31 cellular contexts compared by ENCODE assay signal in the genomic region with DNA sequence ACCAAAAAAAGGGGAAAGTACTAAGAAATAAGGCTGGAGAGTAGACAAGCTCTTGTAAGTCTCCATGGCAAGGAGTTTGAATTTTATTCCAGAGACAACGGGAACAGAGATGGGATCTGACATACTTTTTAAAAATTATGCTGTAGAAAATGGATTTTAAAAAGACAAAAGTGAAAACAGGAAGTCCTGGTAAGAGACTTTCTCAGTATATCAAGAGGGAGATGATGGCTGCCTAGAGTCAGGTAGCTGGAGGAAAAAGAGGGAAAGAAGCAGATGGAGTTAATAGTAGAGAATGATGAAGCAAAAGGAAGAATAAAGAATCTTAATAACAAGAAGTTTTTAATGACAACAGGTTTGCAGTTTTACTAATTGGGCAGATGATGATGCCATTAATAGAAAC.
"Had no signal": no experiment of that assay in that cellular context is flagged by ENCODE, and none has a peak within 500 bp of the region (broad histone marks: within the 10 kb centered on the region; RNA-seq: fewer than 3 reads in every experiment).

No MANE protein-coding gene starts in this region.

- H3K4me1 ChIP-seq: esophagus muscularis mucosa, foreskin keratinocyte, parathyroid adenoma, psoas muscle, sigmoid colon, thyroid gland had no signal

- H3K4me3 ChIP-seq: esophagus muscularis mucosa, heart left ventricle, psoas muscle, sigmoid colon, thyroid gland had no signal

- H3K4me1 Mint-ChIP-seq: stimulated activated naive CD8-positive, alpha-beta T cell treated with anti-CD3 and anti-CD28 coated beads, Interleukin-15, amount 100 ng/mL, for 72 hours had no signal

- H3K36me3 ChIP-seq: esophagus muscularis mucosa, heart left ventricle, sigmoid colon, thyroid gland had no signal

- ATAC-seq: foreskin keratinocyte; heart left ventricle; left colon; psoas muscle; stimulated activated memory B cell treated with anti-CD40 and anti-IgM and Interleukin-4, amounts not matched to agents 10 μg/mL and 1 μg/mL and 100 μg/mL, for 72 hours; stimulated activated naive CD8-positive, alpha-beta T cell treated with anti-CD3 and anti-CD28 coated beads, Interleukin-15, amount 100 ng/mL, for 72 hours had no signal

- H3K9me3 ChIP-seq: esophagus muscularis mucosa, heart left ventricle, psoas muscle, sigmoid colon, thyroid gland had no signal

- DNase-seq: activated CD4-positive, alpha-beta memory T cell treated with anti-CD3 and anti-CD28 coated beads, Interleukin-2, amount 10 ng/mL, durations not matched to agents 7 days and 5 days; activated CD4-positive, alpha-beta T cell treated with anti-CD3 and anti-CD28 coated beads, Interleukin-2, amount 10 ng/mL, durations not matched to agents 24 days and 14 days; activated CD4-positive, CD25-positive, alpha-beta regulatory T cell; activated CD8-positive, alpha-beta memory T cell treated with anti-CD3 and anti-CD28 coated beads, Interleukin-2, amount 50 U/mL, for 48 hours; activated gamma-delta T cell treated with Interleukin-2 at 50 U/mL for 16 hours; activated naive CD4-positive, alpha-beta T cell treated with anti-CD3 and anti-CD28 coated beads, Interleukin-2, amount 50 U/mL, for 16 hours; activated T-cell treated with anti-CD3 and anti-CD28 coated beads, Interleukin-2, amount 50 U/mL, for 24 hours; dermis blood vessel endothelial cell; effector CD4-positive, alpha-beta T cell; foreskin keratinocyte; heart left ventricle; hypothalamus; immature natural killer cell; kidney; left colon; mammary epithelial cell; nucleus accumbens; psoas muscle; sigmoid colon; small intestine; stimulated activated CD4-positive, alpha-beta T cell treated with anti-CD3 and anti-CD28 coated beads, Interleukin-4, amount 100 ng/mL, for 4 hours; stimulated activated CD8-positive, alpha-beta memory T cell treated with anti-CD3 and anti-CD28 coated beads, Interleukin-4, amount 100 ng/mL, for 48 hours; stimulated activated naive CD8-positive, alpha-beta T cell treated with anti-CD3 and anti-CD28 coated beads, Interleukin-15, amount 100 ng/mL, for 72 hours; thyroid gland had no signal

- FAIRE-seq: bronchial epithelial cell, colon, kidney, small intestine had no signal

- H3K27me3 Mint-ChIP-seq: activated CD4-positive, alpha-beta memory T cell treated with anti-CD3 and anti-CD28 coated beads, Interleukin-2, amount 10 ng/mL, durations not matched to agents 7 days and 5 days; activated CD4-positive, alpha-beta T cell treated with anti-CD3 and anti-CD28 coated beads, Interleukin-2, amount 10 ng/mL, durations not matched to agents 24 days and 14 days; activated T-cell treated with anti-CD3 and anti-CD28 coated beads, Interleukin-2, amount 50 U/mL, for 24 hours; central memory CD8-positive, alpha-beta T cell; stimulated activated memory B cell treated with anti-CD40 and anti-IgM and Interleukin-4, amounts not matched to agents 10 μg/mL and 1 μg/mL and 100 μg/mL, for 72 hours; stimulated activated naive CD8-positive, alpha-beta T cell treated with anti-CD3 and anti-CD28 coated beads, Interleukin-15, amount 100 ng/mL, for 72 hours had no signal

- H3K27ac Mint-ChIP-seq: activated CD4-positive, alpha-beta memory T cell treated with anti-CD3 and anti-CD28 coated beads, Interleukin-2, amount 10 ng/mL, durations not matched to agents 7 days and 5 days; activated CD4-positive, alpha-beta T cell treated with anti-CD3 and anti-CD28 coated beads, Interleukin-2, amount 10 ng/mL, durations not matched to agents 24 days and 14 days; activated T-cell treated with anti-CD3 and anti-CD28 coated beads, Interleukin-2, amount 50 U/mL, for 24 hours; immature natural killer cell; stimulated activated memory B cell treated with anti-CD40 and anti-IgM and Interleukin-4, amounts not matched to agents 10 μg/mL and 1 μg/mL and 100 μg/mL, for 72 hours; stimulated activated naive CD8-positive, alpha-beta T cell treated with anti-CD3 and anti-CD28 coated beads, Interleukin-15, amount 100 ng/mL, for 72 hours; T-helper 2 cell treated with Interferon-gamma antibody and Interleukin-4, amounts not matched to agents 5 μg/mL and 100 μg/mL, for 36 hours had no signal

- H2AFZ ChIP-seq: parathyroid adenoma had no signal

- H3K4me3 Mint-ChIP-seq: activated CD4-positive, alpha-beta memory T cell treated with anti-CD3 and anti-CD28 coated beads, Interleukin-2, amount 10 ng/mL, durations not matched to agents 7 days and 5 days; activated CD4-positive, alpha-beta T cell treated with anti-CD3 and anti-CD28 coated beads, Interleukin-2, amount 10 ng/mL, durations not matched to agents 24 days and 14 days; activated T-cell treated with anti-CD3 and anti-CD28 coated beads, Interleukin-2, amount 50 U/mL, for 24 hours; central memory CD8-positive, alpha-beta T cell; immature natural killer cell; stimulated activated memory B cell treated with anti-CD40 and anti-IgM and Interleukin-4, amounts not matched to agents 10 μg/mL and 1 μg/mL and 100 μg/mL, for 72 hours; stimulated activated naive CD8-positive, alpha-beta T cell treated with anti-CD3 and anti-CD28 coated beads, Interleukin-15, amount 100 ng/mL, for 72 hours; T-helper 2 cell treated with Interferon-gamma antibody and Interleukin-4, amounts not matched to agents 5 μg/mL and 100 μg/mL, for 36 hours had no signal

- H3K9ac ChIP-seq: parathyroid adenoma had no signal

- H3K9me3 Mint-ChIP-seq: activated CD4-positive, alpha-beta memory T cell treated with anti-CD3 and anti-CD28 coated beads, Interleukin-2, amount 10 ng/mL, durations not matched to agents 7 days and 5 days; activated CD4-positive, alpha-beta T cell treated with anti-CD3 and anti-CD28 coated beads, Interleukin-2, amount 10 ng/mL, durations not matched to agents 24 days and 14 days; activated T-cell treated with anti-CD3 and anti-CD28 coated beads, Interleukin-2, amount 50 U/mL, for 24 hours; central memory CD8-positive, alpha-beta T cell; immature natural killer cell; T-helper 2 cell treated with Interferon-gamma antibody and Interleukin-4, amounts not matched to agents 5 μg/mL and 100 μg/mL, for 36 hours had no signal

- H3K27ac ChIP-seq: esophagus muscularis mucosa, foreskin keratinocyte, heart left ventricle, parathyroid adenoma, psoas muscle, sigmoid colon, thyroid gland had no signal

- H3K27me3 ChIP-seq: esophagus muscularis mucosa, foreskin keratinocyte, heart left ventricle, sigmoid colon, thyroid gland had no signal

- H3K79me2 ChIP-seq: parathyroid adenoma had no signal
